1 cellular context compared by ENCODE assay signal in the genomic region with DNA sequence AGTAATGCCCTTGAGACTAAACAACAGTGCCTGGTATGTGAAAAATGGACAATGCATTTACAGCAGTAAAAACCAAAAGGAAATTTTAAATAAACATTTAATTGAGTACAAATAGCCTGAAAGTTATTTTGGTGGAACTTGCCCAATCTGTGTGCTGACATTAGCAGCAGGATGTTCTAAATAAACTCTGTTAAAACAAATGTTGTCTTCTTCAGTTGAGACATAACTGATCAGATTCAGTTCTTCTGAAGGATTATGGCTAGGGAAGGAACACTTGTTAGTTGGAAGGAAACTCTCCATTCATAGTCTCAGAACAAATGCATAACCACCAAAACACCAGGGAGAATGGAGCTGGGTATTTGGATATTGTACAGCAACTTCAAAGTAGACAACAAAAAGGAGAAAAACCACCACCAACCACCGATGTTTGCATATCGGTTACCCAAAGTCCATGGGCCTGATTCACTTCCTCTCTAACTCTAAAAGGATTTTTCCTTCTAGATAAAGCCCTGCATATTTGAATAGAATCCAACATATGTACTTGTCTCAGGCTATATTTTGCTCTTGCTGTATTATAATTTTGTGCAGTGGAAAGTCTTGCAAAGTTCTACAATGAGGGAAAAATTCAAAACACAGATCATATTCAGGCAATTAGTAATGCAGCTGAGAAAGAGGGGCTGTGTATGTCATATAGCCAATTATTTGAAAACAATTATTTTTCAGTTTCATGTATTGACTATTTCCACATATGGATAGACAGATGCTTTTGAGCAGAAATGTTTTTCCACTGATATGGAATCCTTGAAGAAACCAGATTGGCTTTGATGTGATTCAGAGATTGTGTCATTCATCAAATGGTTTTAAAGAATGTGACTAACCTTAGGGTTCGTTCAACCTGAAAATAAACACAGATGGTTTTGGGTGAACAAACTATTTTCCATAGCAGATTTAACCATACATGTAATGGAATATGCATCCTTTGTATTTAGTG.
TF ChIP-seq lines count a peak whose summit lies in the region.

No MANE protein-coding gene starts in this region.

TF ChIP-seq in HepG2, 621 proteins besides CTCF, POLR2A, EP300 and RAD21 (continued from another document and continues in another):
- TF ChIP-seq POGZ (CRISPR knock-in tag; IDR thresholded peaks at IDR 0.05) = no peak
- TF ChIP-seq ZNF674 (CRISPR knock-in tag; IDR thresholded peaks at IDR 0.05; ENCODE audit: low read depth) = no peak
- TF ChIP-seq ZNF138 (CRISPR knock-in tag; IDR thresholded peaks at IDR 0.05; ENCODE audit: low read depth) = no peak
- TF ChIP-seq JUN (CRISPR knock-in tag; IDR thresholded peaks at IDR 0.05) = no peak
- no peak for TF ChIP-seq ZNF441 (CRISPR knock-in tag; IDR thresholded peaks at IDR 0.05; ENCODE audit: borderline replicate concordance)
- TF ChIP-seq, protein P1, sequence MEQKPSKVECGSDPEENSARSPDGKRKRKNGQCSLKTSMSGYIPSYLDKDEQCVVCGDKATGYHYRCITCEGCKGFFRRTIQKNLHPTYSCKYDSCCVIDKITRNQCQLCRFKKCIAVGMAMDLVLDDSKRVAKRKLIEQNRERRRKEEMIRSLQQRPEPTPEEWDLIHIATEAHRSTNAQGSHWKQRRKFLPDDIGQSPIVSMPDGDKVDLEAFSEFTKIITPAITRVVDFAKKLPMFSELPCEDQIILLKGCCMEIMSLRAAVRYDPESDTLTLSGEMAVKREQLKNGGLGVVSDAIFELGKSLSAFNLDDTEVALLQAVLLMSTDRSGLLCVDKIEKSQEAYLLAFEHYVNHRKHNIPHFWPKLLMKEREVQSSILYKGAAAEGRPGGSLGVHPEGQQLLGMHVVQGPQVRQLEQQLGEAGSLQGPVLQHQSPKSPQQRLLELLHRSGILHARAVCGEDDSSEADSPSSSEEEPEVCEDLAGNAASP (CRISPR knock-in tag; IDR thresholded peaks at IDR 0.05; ENCODE audit: borderline replicate concordance) = no peak
- TF ChIP-seq ARID2 (CRISPR knock-in tag; IDR thresholded peaks at IDR 0.05; ENCODE audit: borderline replicate concordance) = no peak; the same call in 1 of the 2 replicates
- TF ChIP-seq ZSCAN31 (CRISPR knock-in tag; IDR thresholded peaks at IDR 0.05; ENCODE audit: low read depth) = no peak
- no peak for TF ChIP-seq ZSCAN12 (CRISPR knock-in tag; IDR thresholded peaks at IDR 0.05)
- TF ChIP-seq NR2F6 (IDR thresholded peaks at IDR 0.05) = peak; percentile 42; the same call in 1 of the 2 replicates
- TF ChIP-seq NR2F6 (CRISPR knock-in tag; IDR thresholded peaks at IDR 0.05) = peak; percentile 60
- TF ChIP-seq ZNF235 (CRISPR knock-in tag; IDR thresholded peaks at IDR 0.05; ENCODE audit: borderline replicate concordance) = no peak
- TF ChIP-seq, protein P2, sequence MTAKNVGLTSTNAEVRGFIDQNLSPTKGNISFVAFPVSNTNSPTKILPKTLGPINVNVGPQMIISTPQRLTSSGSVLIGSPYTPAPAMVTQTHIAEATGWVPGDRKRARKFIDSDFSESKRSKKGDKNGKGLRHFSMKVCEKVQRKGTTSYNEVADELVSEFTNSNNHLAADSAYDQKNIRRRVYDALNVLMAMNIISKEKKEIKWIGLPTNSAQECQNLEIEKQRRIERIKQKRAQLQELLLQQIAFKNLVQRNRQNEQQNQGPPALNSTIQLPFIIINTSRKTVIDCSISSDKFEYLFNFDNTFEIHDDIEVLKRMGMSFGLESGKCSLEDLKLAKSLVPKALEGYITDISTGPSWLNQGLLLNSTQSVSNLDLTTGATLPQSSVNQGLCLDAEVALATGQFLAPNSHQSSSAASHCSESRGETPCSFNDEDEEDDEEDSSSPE (CRISPR knock-in tag; IDR thresholded peaks at IDR 0.05) = 0 out of 2 replicates have a peak, but pooled peaks have one; percentile 9
- TF ChIP-seq, protein P3, sequence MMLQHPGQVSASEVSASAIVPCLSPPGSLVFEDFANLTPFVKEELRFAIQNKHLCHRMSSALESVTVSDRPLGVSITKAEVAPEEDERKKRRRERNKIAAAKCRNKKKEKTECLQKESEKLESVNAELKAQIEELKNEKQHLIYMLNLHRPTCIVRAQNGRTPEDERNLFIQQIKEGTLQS (CRISPR knock-in tag; IDR thresholded peaks at IDR 0.05) = 0 out of 2 replicates have a peak, but pooled peaks have one; percentile 40
- TF ChIP-seq, protein P4, sequence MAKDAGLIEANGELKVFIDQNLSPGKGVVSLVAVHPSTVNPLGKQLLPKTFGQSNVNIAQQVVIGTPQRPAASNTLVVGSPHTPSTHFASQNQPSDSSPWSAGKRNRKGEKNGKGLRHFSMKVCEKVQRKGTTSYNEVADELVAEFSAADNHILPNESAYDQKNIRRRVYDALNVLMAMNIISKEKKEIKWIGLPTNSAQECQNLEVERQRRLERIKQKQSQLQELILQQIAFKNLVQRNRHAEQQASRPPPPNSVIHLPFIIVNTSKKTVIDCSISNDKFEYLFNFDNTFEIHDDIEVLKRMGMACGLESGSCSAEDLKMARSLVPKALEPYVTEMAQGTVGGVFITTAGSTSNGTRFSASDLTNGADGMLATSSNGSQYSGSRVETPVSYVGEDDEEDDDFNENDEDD (CRISPR knock-in tag; IDR thresholded peaks at IDR 0.05; ENCODE audit: borderline replicate concordance) = peak; percentile 3; the same call in 1 of the 2 replicates
- TF ChIP-seq KDM4B (CRISPR knock-in tag; IDR thresholded peaks at IDR 0.05) = no peak
- TF ChIP-seq NCOR1 (IDR thresholded peaks at IDR 0.05; ENCODE audit: borderline replicate concordance, low read length) = peak; percentile 62; the same call in 1 of the 2 replicates
- TF ChIP-seq, protein P5, sequence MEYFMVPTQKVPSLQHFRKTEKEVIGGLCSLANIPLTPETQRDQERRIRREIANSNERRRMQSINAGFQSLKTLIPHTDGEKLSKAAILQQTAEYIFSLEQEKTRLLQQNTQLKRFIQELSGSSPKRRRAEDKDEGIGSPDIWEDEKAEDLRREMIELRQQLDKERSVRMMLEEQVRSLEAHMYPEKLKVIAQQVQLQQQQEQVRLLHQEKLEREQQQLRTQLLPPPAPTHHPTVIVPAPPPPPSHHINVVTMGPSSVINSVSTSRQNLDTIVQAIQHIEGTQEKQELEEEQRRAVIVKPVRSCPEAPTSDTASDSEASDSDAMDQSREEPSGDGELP (IDR thresholded peaks at IDR 0.05; ENCODE audit: borderline replicate concordance, low read depth) = peak; percentile 76
- TF ChIP-seq ZNF296 (CRISPR knock-in tag; conservative IDR thresholded peaks at IDR 0.05) = no peak
- TF ChIP-seq ZNF256 (CRISPR knock-in tag; conservative IDR thresholded peaks at IDR 0.05) = no peak
- no peak for TF ChIP-seq PHF8 (CRISPR knock-in tag; IDR thresholded peaks at IDR 0.05)
- no peak for TF ChIP-seq RFXANK (CRISPR knock-in tag; IDR thresholded peaks at IDR 0.05)
- TF ChIP-seq FOXO1 (CRISPR knock-in tag; IDR thresholded peaks at IDR 0.05) = peak; percentile 71; the same call in 1 of the 2 replicates
- no peak for TF ChIP-seq ATAD3A (CRISPR knock-in tag; IDR thresholded peaks at IDR 0.05)
- TF ChIP-seq, protein P6, sequence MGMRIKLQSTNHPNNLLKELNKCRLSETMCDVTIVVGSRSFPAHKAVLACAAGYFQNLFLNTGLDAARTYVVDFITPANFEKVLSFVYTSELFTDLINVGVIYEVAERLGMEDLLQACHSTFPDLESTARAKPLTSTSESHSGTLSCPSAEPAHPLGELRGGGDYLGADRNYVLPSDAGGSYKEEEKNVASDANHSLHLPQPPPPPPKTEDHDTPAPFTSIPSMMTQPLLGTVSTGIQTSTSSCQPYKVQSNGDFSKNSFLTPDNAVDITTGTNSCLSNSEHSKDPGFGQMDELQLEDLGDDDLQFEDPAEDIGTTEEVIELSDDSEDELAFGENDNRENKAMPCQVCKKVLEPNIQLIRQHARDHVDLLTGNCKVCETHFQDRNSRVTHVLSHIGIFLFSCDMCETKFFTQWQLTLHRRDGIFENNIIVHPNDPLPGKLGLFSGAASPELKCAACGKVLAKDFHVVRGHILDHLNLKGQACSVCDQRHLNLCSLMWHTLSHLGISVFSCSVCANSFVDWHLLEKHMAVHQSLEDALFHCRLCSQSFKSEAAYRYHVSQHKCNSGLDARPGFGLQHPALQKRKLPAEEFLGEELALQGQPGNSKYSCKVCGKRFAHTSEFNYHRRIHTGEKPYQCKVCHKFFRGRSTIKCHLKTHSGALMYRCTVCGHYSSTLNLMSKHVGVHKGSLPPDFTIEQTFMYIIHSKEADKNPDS (CRISPR knock-in tag; IDR thresholded peaks at IDR 0.05) = no peak
- TF ChIP-seq ZNF460 (CRISPR knock-in tag; IDR thresholded peaks at IDR 0.05; ENCODE audit: borderline replicate concordance) = no peak
- TF ChIP-seq, protein P7, sequence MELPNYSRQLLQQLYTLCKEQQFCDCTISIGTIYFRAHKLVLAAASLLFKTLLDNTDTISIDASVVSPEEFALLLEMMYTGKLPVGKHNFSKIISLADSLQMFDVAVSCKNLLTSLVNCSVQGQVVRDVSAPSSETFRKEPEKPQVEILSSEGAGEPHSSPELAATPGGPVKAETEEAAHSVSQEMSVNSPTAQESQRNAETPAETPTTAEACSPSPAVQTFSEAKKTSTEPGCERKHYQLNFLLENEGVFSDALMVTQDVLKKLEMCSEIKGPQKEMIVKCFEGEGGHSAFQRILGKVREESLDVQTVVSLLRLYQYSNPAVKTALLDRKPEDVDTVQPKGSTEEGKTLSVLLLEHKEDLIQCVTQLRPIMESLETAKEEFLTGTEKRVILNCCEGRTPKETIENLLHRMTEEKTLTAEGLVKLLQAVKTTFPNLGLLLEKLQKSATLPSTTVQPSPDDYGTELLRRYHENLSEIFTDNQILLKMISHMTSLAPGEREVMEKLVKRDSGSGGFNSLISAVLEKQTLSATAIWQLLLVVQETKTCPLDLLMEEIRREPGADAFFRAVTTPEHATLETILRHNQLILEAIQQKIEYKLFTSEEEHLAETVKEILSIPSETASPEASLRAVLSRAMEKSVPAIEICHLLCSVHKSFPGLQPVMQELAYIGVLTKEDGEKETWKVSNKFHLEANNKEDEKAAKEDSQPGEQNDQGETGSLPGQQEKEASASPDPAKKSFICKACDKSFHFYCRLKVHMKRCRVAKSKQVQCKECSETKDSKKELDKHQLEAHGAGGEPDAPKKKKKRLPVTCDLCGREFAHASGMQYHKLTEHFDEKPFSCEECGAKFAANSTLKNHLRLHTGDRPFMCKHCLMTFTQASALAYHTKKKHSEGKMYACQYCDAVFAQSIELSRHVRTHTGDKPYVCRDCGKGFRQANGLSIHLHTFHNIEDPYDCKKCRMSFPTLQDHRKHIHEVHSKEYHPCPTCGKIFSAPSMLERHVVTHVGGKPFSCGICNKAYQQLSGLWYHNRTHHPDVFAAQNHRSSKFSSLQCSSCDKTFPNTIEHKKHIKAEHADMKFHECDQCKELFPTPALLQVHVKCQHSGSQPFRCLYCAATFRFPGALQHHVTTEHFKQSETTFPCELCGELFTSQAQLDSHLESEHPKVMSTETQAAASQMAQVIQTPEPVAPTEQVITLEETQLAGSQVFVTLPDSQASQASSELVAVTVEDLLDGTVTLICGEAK (IDR thresholded peaks at IDR 0.05) = no peak
- TF ChIP-seq, protein P7 (CRISPR knock-in tag; IDR thresholded peaks at IDR 0.05) = no peak
- TF ChIP-seq ARNT (IDR thresholded peaks at IDR 0.05) = no peak
- TF ChIP-seq, protein P8, sequence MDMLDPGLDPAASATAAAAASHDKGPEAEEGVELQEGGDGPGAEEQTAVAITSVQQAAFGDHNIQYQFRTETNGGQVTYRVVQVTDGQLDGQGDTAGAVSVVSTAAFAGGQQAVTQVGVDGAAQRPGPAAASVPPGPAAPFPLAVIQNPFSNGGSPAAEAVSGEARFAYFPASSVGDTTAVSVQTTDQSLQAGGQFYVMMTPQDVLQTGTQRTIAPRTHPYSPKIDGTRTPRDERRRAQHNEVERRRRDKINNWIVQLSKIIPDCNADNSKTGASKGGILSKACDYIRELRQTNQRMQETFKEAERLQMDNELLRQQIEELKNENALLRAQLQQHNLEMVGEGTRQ (IDR thresholded peaks at IDR 0.05; ENCODE audit: low read depth, low read length) = no peak
- TF ChIP-seq, protein P8 (CRISPR knock-in tag; IDR thresholded peaks at IDR 0.05; ENCODE audit: borderline replicate concordance) = no peak
- TF ChIP-seq ZNF598 (CRISPR knock-in tag; IDR thresholded peaks at IDR 0.05; ENCODE audit: borderline replicate concordance) = no peak
- no peak for TF ChIP-seq ZC3H4 (CRISPR knock-in tag; IDR thresholded peaks at IDR 0.05; ENCODE audit: borderline replicate concordance)
- TF ChIP-seq ATF7-NPFF (CRISPR knock-in tag; IDR thresholded peaks at IDR 0.05; ENCODE audit: low read depth) = no peak
- TF ChIP-seq, protein P9, sequence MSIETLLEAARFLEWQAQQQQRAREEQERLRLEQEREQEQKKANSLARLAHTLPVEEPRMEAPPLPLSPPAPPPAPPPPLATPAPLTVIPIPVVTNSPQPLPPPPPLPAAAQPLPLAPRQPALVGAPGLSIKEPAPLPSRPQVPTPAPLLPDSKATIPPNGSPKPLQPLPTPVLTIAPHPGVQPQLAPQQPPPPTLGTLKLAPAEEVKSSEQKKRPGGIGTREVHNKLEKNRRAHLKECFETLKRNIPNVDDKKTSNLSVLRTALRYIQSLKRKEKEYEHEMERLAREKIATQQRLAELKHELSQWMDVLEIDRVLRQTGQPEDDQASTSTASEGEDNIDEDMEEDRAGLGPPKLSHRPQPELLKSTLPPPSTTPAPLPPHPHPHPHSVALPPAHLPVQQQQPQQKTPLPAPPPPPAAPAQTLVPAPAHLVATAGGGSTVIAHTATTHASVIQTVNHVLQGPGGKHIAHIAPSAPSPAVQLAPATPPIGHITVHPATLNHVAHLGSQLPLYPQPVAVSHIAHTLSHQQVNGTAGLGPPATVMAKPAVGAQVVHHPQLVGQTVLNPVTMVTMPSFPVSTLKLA (IDR thresholded peaks at IDR 0.05) = no peak
